In genomic region chr2:194698012-194698411, GRCh38 we compare ENCODE assay signal across 17 cellular contexts.
"Had no signal": no experiment of that assay in that cellular context is flagged by ENCODE, and none has a peak within 500 bp of the region (broad histone marks: within the 10 kb centered on the region; RNA-seq: fewer than 3 reads in every experiment).

No MANE protein-coding gene starts in this region.

- H3K36me3 ChIP-seq: colonic mucosa, heart left ventricle, spleen, tibial nerve had no signal

- DNase-seq: colonic mucosa; effector CD4-positive, alpha-beta T cell; heart left ventricle; hippocampal formation; kidney glomerular epithelial cell; mesendoderm; naive thymus-derived CD4-positive, alpha-beta T cell; nephron progenitor cell; psoas muscle; retina; spleen; stimulated activated CD4-positive, alpha-beta T cell treated with anti-CD3 and anti-CD28 coated beads, Interleukin-15, amount 100 ng/mL, for 24 hours; stimulated activated CD4-positive, alpha-beta T cell treated with anti-CD3 and anti-CD28 coated beads, Interleukin-1b, Interleukin-23, amount 100 ng/mL, for 48 hours; stimulated activated CD4-positive, alpha-beta T cell treated with anti-CD3 and anti-CD28 coated beads, Interleukin-4, amount 100 ng/mL, for 24 hours; testis had no signal

- H3K9me3 ChIP-seq: colonic mucosa, heart left ventricle, psoas muscle, testis, tibial nerve had no signal

- H3K27me3 ChIP-seq: colonic mucosa, heart left ventricle, spleen, testis, tibial nerve had no signal

- H3K27ac ChIP-seq: colonic mucosa, heart left ventricle, psoas muscle, spleen, testis, tibial nerve had no signal

- FAIRE-seq: frontal cortex had no signal

- H3K4me3 ChIP-seq: colonic mucosa, heart left ventricle, psoas muscle, spleen, testis, tibial nerve had no signal

- H3K4me1 ChIP-seq: colonic mucosa, heart left ventricle, psoas muscle, spleen, testis, tibial nerve had no signal
